Comparison of ENCODE assay signal across 8 cellular contexts in the genomic region with DNA sequence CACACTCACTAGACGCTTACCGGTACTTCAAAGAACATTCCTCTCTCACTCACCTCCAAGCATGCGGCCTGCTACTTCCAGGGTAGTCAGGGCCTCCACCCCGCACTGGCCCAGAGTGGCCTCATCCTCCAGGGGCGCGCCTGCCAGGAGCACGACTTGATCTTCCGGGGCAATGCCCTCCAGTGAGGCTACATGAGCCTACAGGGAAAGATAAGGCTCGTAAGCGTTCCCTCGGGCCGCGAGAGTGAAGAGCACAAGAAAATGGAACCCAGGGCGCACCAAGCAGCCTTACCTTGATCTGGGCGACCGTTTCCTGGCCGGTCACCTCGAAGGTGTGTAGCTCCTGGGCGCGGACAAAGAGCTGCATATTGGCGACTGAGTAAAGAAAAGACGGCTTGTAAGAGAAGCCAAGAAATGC. TPM values are rescaled to one million over a fixed set of nuclear protein-coding genes. Genes with fewer than 3 reads are reported as not detected.
DNase-seq lines count a peak whose midpoint lies in the region; ATAC-seq and TF ChIP-seq lines count a peak whose summit lies in the region.

No MANE protein-coding gene starts in this region.

- CTCF ChIA-PET in CD4-positive, alpha-beta T cell (lab: Charles Lee), result interaction anchor here (1.2 to 5.3 kb wide), 5 partner anchors 9 to 590 kb away, joined by 3 to 23 read pairs (median 7); a partner anchor contains a TSS

- peaks cover 51% of the 10 kb centered on the region for H3K4me1 Mint-ChIP-seq in CD4-positive, alpha-beta T cell (ENCODE audit: low read depth)

- TF ChIP-seq POLR2A in vagina (IDR thresholded peaks at IDR 0.05), result no peak

- H3K36me3 Mint-ChIP-seq in CD4-positive, alpha-beta T cell (ENCODE audit: low read depth), result peaks cover 85% of the 10 kb centered on the region

- POLR2A ChIA-PET in CD4-positive, alpha-beta T cell (lab: Charles Lee), result interaction anchor here (0.6 to 3.7 kb wide), 49 partner anchors 8 to 1722 kb away, joined by 3 to 136 read pairs (median 5); a partner anchor contains a TSS

- peak overlapping the region; percentile 100 for H3K4me3 Mint-ChIP-seq in CD4-positive, alpha-beta T cell

- no peak for DNase-seq in CD4-positive, alpha-beta T cell
- peak; percentile 5 for DNase-seq in MV-4-11 (lab: John Stamatoyannopoulos, UW)
- DNase-seq in cardiac fibroblast (ENCODE audit: low read depth in 2 of 2), result peak in 1 of 2 donors; percentile 11
- DNase-seq in vagina (ENCODE audit: extremely low spot score in 2 of 2), result no peak
- DNase-seq in GM19238 (ENCODE audit: insufficient read length, low spot score), result no peak
- no peak for DNase-seq in GM20000 (ENCODE audit: low spot score)
- no peak for DNase-seq in SHP77 (lab: John Stamatoyannopoulos, UW)

- H3K27ac Mint-ChIP-seq in CD4-positive, alpha-beta T cell, result peak overlapping the region; percentile 100

- H3K4me1 ChIP-seq in mesodermal cell (ENCODE audit: control insufficient read depth, insufficient read depth, low read length, poor library complexity, severe bottlenecking) (peaks cover 11% of the 10 kb centered on the region), vagina (peaks cover 40% of the 10 kb centered on the region)

- 4 to 5% methylated on average over 20 to 22 of the region's 22 CpGs for WGBS in mesodermal cell (ENCODE audit: insufficient coverage in 2 of 2), 2 experiments

- peak overlapping the region; percentile 93 for H3K27ac ChIP-seq in CD4-positive, alpha-beta T cell (ENCODE audit: low read depth, low read length)
- H3K27ac ChIP-seq in mesodermal cell (ENCODE audit: low read depth, low read length, severe bottlenecking), result peak overlapping the region; percentile 66
- H3K27ac ChIP-seq in vagina, result peak overlapping the region; percentile 84

- no peak for ATAC-seq in CD4-positive, alpha-beta T cell (ENCODE audit: poor library complexity)

- H3K36me3 ChIP-seq in mesodermal cell (ENCODE audit: control insufficient read depth, insufficient read depth, low read length), result peaks cover 68% of the 10 kb centered on the region
- H3K36me3 ChIP-seq in vagina, result peaks cover 0 to 37% of the 10 kb centered on the region in 2 donors

- TF ChIP-seq CTCF in CD4-positive, alpha-beta T cell (IDR thresholded peaks at IDR 0.05), result no peak
- TF ChIP-seq CTCF in cardiac fibroblast (IDR thresholded peaks at IDR 0.05; ENCODE audit: low read depth, low read length) (no peak), vagina (IDR thresholded peaks at IDR 0.05) (no peak), GM20000 (IDR thresholded peaks at IDR 0.05; ENCODE audit: extremely low read depth, missing control alignments) (no peak)

- H3K27me3 ChIP-seq in CD4-positive, alpha-beta T cell (ENCODE audit: control insufficient read depth, insufficient read depth, low read length), result no peaks in the 10 kb centered on the region
- no peaks in the 10 kb centered on the region for H3K27me3 ChIP-seq in vagina

- H3K9me3 Mint-ChIP-seq in CD4-positive, alpha-beta T cell, result no peaks in the 10 kb centered on the region

- no peaks in the 10 kb centered on the region for H3K27me3 Mint-ChIP-seq in CD4-positive, alpha-beta T cell

- intact Hi-C loops in CD4-positive, alpha-beta T cell (cut with DNase I, micrococcal nuclease), result loop anchor here in 1 of 2 experiments (5.0 kb wide), 1 partner anchor 204 kb away; a partner anchor contains a TSS
- intact Hi-C loops in vagina (cut with DNase I), result loop anchor here (10.0 kb wide), 1 partner anchor 203 kb away; no protein-coding TSS in a partner anchor

- H3K4me3 ChIP-seq in cardiac fibroblast (replicated peaks in 1 of 2; ENCODE audit: low read depth in 2 of 2, low read length in 2 of 2) (peak overlapping the region; percentile 92 to 96), mesodermal cell (ENCODE audit: extremely low read depth, insufficient read depth, low read length, poor library complexity, severe bottlenecking) (peak overlapping the region; percentile 95), vagina (peak overlapping the region; percentile 85 to 91)

- no peaks in the 10 kb centered on the region for H3K9me3 ChIP-seq in CD4-positive, alpha-beta T cell (ENCODE audit: control insufficient read depth, low read length)
- H3K9me3 ChIP-seq in mesodermal cell (ENCODE audit: control insufficient read depth, low read length) (no peaks in the 10 kb centered on the region), vagina (no peaks in the 10 kb centered on the region)

RNA-seq across cellular contexts. Expression of a gene that starts 0.5 kb away (rescaled TPM):
- total RNA-seq in CD4-positive, alpha-beta T cell, result 1,000 to 10,000 TPM; 1,937 to 1,976 TPM
- polyA plus RNA-seq in mesodermal cell (2013, experiment 1 of 2), result 921 TPM
- polyA plus RNA-seq in mesodermal cell (2013, experiment 2 of 2), result 789 TPM
- total RNA-seq in vagina, result 1,228 TPM

RNA-seq across cellular contexts. Expression of a gene that starts 0.7 kb away (rescaled TPM):
- total RNA-seq in CD4-positive, alpha-beta T cell, result 10 to 100 TPM; 53.0 to 53.3 TPM
- polyA plus RNA-seq in mesodermal cell (2013, experiment 1 of 2), result 38.0 TPM
- 31.1 TPM for polyA plus RNA-seq in mesodermal cell (2013, experiment 2 of 2)
- 43.5 TPM for total RNA-seq in vagina

RNA-seq across cellular contexts. Expression of a gene that starts 4.0 kb away (rescaled TPM):
- 1 to 10 TPM; 9.0 to 9.5 TPM for total RNA-seq in CD4-positive, alpha-beta T cell
- polyA plus RNA-seq in mesodermal cell (2013, experiment 1 of 2), result 7.3 TPM
- polyA plus RNA-seq in mesodermal cell (2013, experiment 2 of 2), result 4.8 TPM
- total RNA-seq in vagina, result 15.7 TPM

RNA-seq across cellular contexts. Expression of a gene that starts 9.8 kb away (rescaled TPM):
- 10 to 100 TPM; 20.0 to 20.4 TPM for total RNA-seq in CD4-positive, alpha-beta T cell
- 40.0 TPM for polyA plus RNA-seq in mesodermal cell (2013, experiment 1 of 2)
- polyA plus RNA-seq in mesodermal cell (2013, experiment 2 of 2), result 40.8 TPM
- 37.6 TPM for total RNA-seq in vagina

RNA-seq across cellular contexts. Expression of a gene that starts 12.9 kb away (rescaled TPM):
- total RNA-seq in CD4-positive, alpha-beta T cell, result 10 to 100 TPM; 89.1 to 96.8 TPM
- 39.7 TPM for polyA plus RNA-seq in mesodermal cell (2013, experiment 1 of 2)
- polyA plus RNA-seq in mesodermal cell (2013, experiment 2 of 2), result 33.4 TPM
- total RNA-seq in vagina, result 42.5 TPM
